19 cellular contexts compared by ENCODE assay signal in genomic region chr16:31114468-31114867, GRCh38. TPM values are rescaled to one million over a fixed set of nuclear protein-coding genes. Genes with fewer than 3 reads are reported as not detected.
A peak's percentile ranks its signal among the peaks of the same experiment; 100 is the strongest.
DNase-seq lines count a peak whose midpoint lies in the region; ATAC-seq, FAIRE-seq and TF ChIP-seq lines count a peak whose summit lies in the region.
"Had no signal": no experiment of that assay in that cellular context is flagged by ENCODE, and none has a peak within 500 bp of the region (broad histone marks: within the 10 kb centered on the region; RNA-seq: fewer than 3 reads in every experiment).

No MANE protein-coding gene starts in this region.

- H3K79me2 ChIP-seq in HepG2 (ENCODE audit: insufficient read depth, low read length) = peaks cover 18% of the 10 kb centered on the region

- POLR2A ChIA-PET in HepG2 (lab: Yijun Ruan, JAX) = interaction anchor here (1.0 to 3.3 kb wide), 7 partner anchors 11 to 129 kb away, joined by 3 to 21 read pairs (median 4); partner anchors contain the start of gene HSD3B7

- H3K4me1 ChIP-seq in HepG2 (ENCODE audit: insufficient read depth, low read length) (peaks cover 45% of the 10 kb centered on the region), small intestine (ENCODE audit: control insufficient read depth in 2 of 2, insufficient read depth in 1 of 2, low read depth in 1 of 2, low read length in 1 of 2) (peaks cover 0 to 2% of the 10 kb centered on the region in 2 donors)

- H3K27me3 ChIP-seq in HepG2 (ENCODE audit: control insufficient read depth in 1 of 2, insufficient read depth in 2 of 2, low read length in 2 of 2) (no peaks in the 10 kb centered on the region; a peak in 1 of 5 replicates), small intestine (ENCODE audit: control insufficient read depth in 2 of 2, insufficient read depth in 2 of 2, low read length in 2 of 2) (no peaks in the 10 kb centered on the region)

- no peak overlapping the region for H2AFZ ChIP-seq in HepG2 (ENCODE audit: low read length)

- H3K27ac Mint-ChIP-seq in activated T-cell treated with anti-CD3 and anti-CD28 coated beads, Interleukin-2, amount 50 U/mL, for 24 hours = peak overlapping the region; percentile 31

- H3K36me3 ChIP-seq in SK-N-MC (ENCODE audit: insufficient read depth, low read length) = peaks cover 33% of the 10 kb centered on the region
- peaks cover 21 to 35% of the 10 kb centered on the region in 2 experiments for H3K36me3 ChIP-seq in HepG2 (replicated peaks in 1 of 2; ENCODE audit: control insufficient read depth in 1 of 2, insufficient read depth in 2 of 2, low read length in 2 of 2)
- H3K36me3 ChIP-seq in small intestine (ENCODE audit: control insufficient read depth in 2 of 2, insufficient read depth in 2 of 2, low read length in 2 of 2) = peaks cover 0 to 5% of the 10 kb centered on the region in 2 donors

- no peak for ATAC-seq in activated T-cell treated with anti-CD3 and anti-CD28 coated beads, Interleukin-2, amount 50 U/mL, for 4 hours
- ATAC-seq in HepG2 (no peak), HG02885 (IDR thresholded peaks at IDR 0.05; ENCODE audit: poor library complexity, unreplicated experiment) (no peak), GM19351 (IDR thresholded peaks at IDR 0.05; ENCODE audit: unreplicated experiment) (no peak)
- ATAC-seq: effector memory CD8-positive, alpha-beta T cell; stimulated activated effector memory CD8-positive, alpha-beta T cell treated with anti-CD3 and anti-CD28 coated beads, Interleukin-12 subunit alpha, Interleukin-12 subunit beta, amount 100 ng/mL, for 72 hours had no signal

- peaks cover 37% of the 10 kb centered on the region for H3K4me1 Mint-ChIP-seq in activated T-cell treated with anti-CD3 and anti-CD28 coated beads, Interleukin-2, amount 50 U/mL, for 24 hours (ENCODE audit: low read depth)
- H3K4me1 Mint-ChIP-seq in activated T-cell treated with anti-CD3 and anti-CD28 coated beads, Interleukin-2, amount 50 U/mL, for 4 hours (ENCODE audit: low read depth) = peaks cover 18% of the 10 kb centered on the region

- 0 out of 2 replicates have a peak, but pooled peaks cover 3% of the 10 kb centered on the region for H4K20me1 ChIP-seq in HepG2 (ENCODE audit: insufficient read depth, low read length)

- H3K4me3 Mint-ChIP-seq in activated T-cell treated with anti-CD3 and anti-CD28 coated beads, Interleukin-2, amount 50 U/mL, for 24 hours = no peak overlapping the region
- H3K4me3 Mint-ChIP-seq in activated T-cell treated with anti-CD3 and anti-CD28 coated beads, Interleukin-2, amount 50 U/mL, for 4 hours = no peak overlapping the region
- H3K4me3 Mint-ChIP-seq: effector memory CD8-positive, alpha-beta T cell; stimulated activated effector memory CD8-positive, alpha-beta T cell treated with anti-CD3 and anti-CD28 coated beads, Interleukin-12 subunit alpha, Interleukin-12 subunit beta, amount 100 ng/mL, for 72 hours had no signal

- no peaks in the 10 kb centered on the region for H3K27me3 Mint-ChIP-seq in activated T-cell treated with anti-CD3 and anti-CD28 coated beads, Interleukin-2, amount 50 U/mL, for 24 hours
- H3K27me3 Mint-ChIP-seq in activated T-cell treated with anti-CD3 and anti-CD28 coated beads, Interleukin-2, amount 50 U/mL, for 4 hours (ENCODE audit: low read depth) = no peaks in the 10 kb centered on the region
- H3K27me3 Mint-ChIP-seq: effector memory CD8-positive, alpha-beta T cell had no signal

- peaks cover 57% of the 10 kb centered on the region for H3K36me3 Mint-ChIP-seq in activated T-cell treated with anti-CD3 and anti-CD28 coated beads, Interleukin-2, amount 50 U/mL, for 24 hours (ENCODE audit: low read depth)
- H3K36me3 Mint-ChIP-seq in activated T-cell treated with anti-CD3 and anti-CD28 coated beads, Interleukin-2, amount 50 U/mL, for 4 hours (ENCODE audit: insufficient read depth) = peaks cover 15% of the 10 kb centered on the region

- peak overlapping the region; percentile 42; the same call in 1 of the 2 replicates for H3K27ac ChIP-seq in SK-N-MC
- peak overlapping the region; percentile 10 for H3K27ac ChIP-seq in HepG2 (ENCODE audit: extremely low read length, insufficient read depth, low read length)
- peak overlapping the region; percentile 15 to 34 for H3K27ac ChIP-seq in small intestine (ENCODE audit: low read depth in 1 of 2, low read length in 1 of 2)

- no peak overlapping the region for H3K4me3 ChIP-seq in SK-N-MC
- H3K4me3 ChIP-seq in HepG2 (replicated peaks in 1 of 3; ENCODE audit: insufficient read depth in 1 of 3, low read depth in 2 of 3, low read length in 3 of 3) = no peak overlapping the region
- H3K4me3 ChIP-seq in small intestine (ENCODE audit: low read depth in 1 of 2, low read length in 2 of 2) = no peak overlapping the region

- in situ Hi-C loops in HepG2 (cut with HindIII; ENCODE audit: extremely low pct_ligation_motif_present, low pct_unique_long_range_greater_than_20kb) = no loop called here

- intact Hi-C loops in HepG2 (cut with micrococcal nuclease; ENCODE audit: unreplicated experiment) = no loop called here

- H3K9me3 ChIP-seq in SK-N-MC (ENCODE audit: low read depth, low read length) (no peaks in the 10 kb centered on the region), HepG2 (ENCODE audit: low read length) (no peaks in the 10 kb centered on the region), small intestine (ENCODE audit: control insufficient read depth, low read depth) (no peaks in the 10 kb centered on the region)
- H3K9me3 ChIP-seq: Caco-2 had no signal

- H3K4me2 ChIP-seq in HepG2 (ENCODE audit: low read depth, low read length) = no peak overlapping the region; the same call in 1 of the 2 replicates

- CTCF ChIA-PET in HepG2 (lab: Yijun Ruan, JAX; ENCODE audit: low intra/inter-chr PET ratio, low total read pairs) = no interaction called here

- TF ChIP-seq EP300 in HepG2 (IDR thresholded peaks at IDR 0.05; ENCODE audit: low read depth in 2 of 2, low read length in 2 of 2) (no peak), HepG2 (CRISPR knock-in tag; IDR thresholded peaks at IDR 0.05; ENCODE audit: borderline replicate concordance) (no peak)

- TF ChIP-seq POLR2A in HepG2 (IDR thresholded peaks at IDR 0.05; ENCODE audit: insufficient read depth in 1 of 2, low read depth in 2 of 2, low read length in 2 of 2) = no peak

- no peak for TF ChIP-seq CTCF in HepG2 (CRISPR knock-in tag; IDR thresholded peaks at IDR 0.05)

- FAIRE-seq in HepG2 (lab: Jason Lieb, UNC) = no peak
- FAIRE-seq in small intestine (lab: Jason Lieb, UNC) = no peak
- FAIRE-seq: G401.6 had no signal

- no TSS peak for BruUV-seq in HepG2 (replicated peaks; lab: Mats Ljungman, UMichigan)

- TF ChIP-seq RAD21 in HepG2 (CRISPR knock-in tag; IDR thresholded peaks at IDR 0.05) = no peak

- H3K9ac ChIP-seq in SK-N-MC (ENCODE audit: insufficient read length) (no peak overlapping the region), HepG2 (ENCODE audit: insufficient read depth, low read depth, low read length) (no peak overlapping the region)

- WGBS in HepG2 (ENCODE audit: low lambda C conversion rate) = 88% methylated on average over 8 of the region's 8 CpGs
- 83 to 86% (median 83%) methylated on average over 8 of the region's 8 CpGs for WGBS in small intestine, 3 donors

- DNase-seq in activated T-cell treated with anti-CD3 and anti-CD28 coated beads, Interleukin-2, amount 50 U/mL, for 24 hours = no peak
- DNase-seq in activated T-cell treated with anti-CD3 and anti-CD28 coated beads, Interleukin-2, amount 50 U/mL, for 4 hours = no peak
- DNase-seq in SK-N-MC (ENCODE audit: low read depth, low spot score) (no peak), HepG2 (ENCODE audit: low spot score) (no peak), small intestine (no peak), NCI-H446 treated with DMSO at 0.1 percent for 48 hours (lab: John Stamatoyannopoulos, UW) (no peak)
- DNase-seq: activated naive CD4-positive, alpha-beta T cell; effector memory CD8-positive, alpha-beta T cell; foreskin melanocyte; H9; immature natural killer cell; NCI-H1930; NCI-H524 treated with DMSO at 0.1 percent for 48 hours had no signal

- H3K9me3 Mint-ChIP-seq in activated T-cell treated with anti-CD3 and anti-CD28 coated beads, Interleukin-2, amount 50 U/mL, for 24 hours = no peaks in the 10 kb centered on the region
- no peaks in the 10 kb centered on the region for H3K9me3 Mint-ChIP-seq in activated T-cell treated with anti-CD3 and anti-CD28 coated beads, Interleukin-2, amount 50 U/mL, for 4 hours
- H3K9me3 Mint-ChIP-seq: effector memory CD8-positive, alpha-beta T cell; H9; immature natural killer cell; stimulated activated effector memory CD8-positive, alpha-beta T cell treated with anti-CD3 and anti-CD28 coated beads, Interleukin-12 subunit alpha, Interleukin-12 subunit beta, amount 100 ng/mL, for 72 hours had no signal

RNA-seq across cellular contexts. Expression of gene KAT8, which starts 3.0 kb away (rescaled TPM):
- total RNA-seq in activated T-cell treated with anti-CD3 and anti-CD28 coated beads, Interleukin-2, amount 50 U/mL, for 4 hours = 10 to 100 TPM; 59.8 to 63.9 (median 61.9) TPM
- total RNA-seq in HepG2 (2016; rRNA removed; fragmentation: Illumina TruSeq; extraction: Trizol) = 69.5 and 79.0 TPM in 2 replicates
- 35.7 and 36.8 TPM in 2 replicates for total RNA-seq in HepG2 (2016; cell fraction: cytosol; rRNA removed; fragmentation: Illumina TruSeq; extraction: Trizol; ENCODE audit: low read depth)
- total RNA-seq in HepG2 (2016; cell fraction: insoluble cytoplasmic fraction; rRNA removed; fragmentation: Illumina TruSeq; extraction: Trizol) = 66.0 and 82.2 TPM in 2 replicates
- total RNA-seq in HepG2 (2016; cell fraction: membrane; rRNA removed; fragmentation: Illumina TruSeq; extraction: Trizol) = 28.5 and 33.0 TPM in 2 replicates
- total RNA-seq in HepG2 (2016; cell fraction: nucleus; rRNA removed; fragmentation: Illumina TruSeq; extraction: Trizol) = 42.9 and 51.1 TPM in 2 replicates
- 84.2 and 85.3 TPM in 2 replicates for polyA plus RNA-seq in HepG2 (2011; rRNA removed)
- 59.8 and 72.8 TPM in 2 replicates for polyA plus RNA-seq in HepG2 (2011; cell fraction: cytosol; rRNA removed)
- 112 and 113 TPM in 2 replicates for polyA plus RNA-seq in HepG2 (2011; cell fraction: nucleus; rRNA removed)
- polyA plus RNA-seq in HepG2 (2012) = 49.1 and 52.0 TPM in 2 replicates
- 5.9 and 6.1 TPM in 2 replicates for polyA plus RNA-seq in HepG2 (2016; cell fraction: cytosol; fragmentation: Illumina TruSeq; extraction: Trizol; ENCODE audit: low read depth)
- polyA plus RNA-seq in HepG2 (2016; cell fraction: insoluble cytoplasmic fraction; fragmentation: Illumina TruSeq; extraction: Trizol; ENCODE audit: low read depth) = 58.7 and 63.1 TPM in 2 replicates
- polyA plus RNA-seq in HepG2 (2016; cell fraction: membrane; fragmentation: Illumina TruSeq; extraction: Trizol; ENCODE audit: low read depth) = 13.2 and 14.8 TPM in 2 replicates
- polyA plus RNA-seq in HepG2 (2016; cell fraction: nucleus; fragmentation: Illumina TruSeq; extraction: Trizol; ENCODE audit: insufficient read depth, low read depth) = 86.8 and 87.6 TPM in 2 replicates
- polyA minus RNA-seq in HepG2 (2011; rRNA and poly(A)+ RNA removed; ENCODE audit: low replicate concordance) = 37.8 and 50.2 TPM in 2 replicates
- 25.3 and 26.2 TPM in 2 replicates for polyA minus RNA-seq in HepG2 (2011; cell fraction: cytosol; rRNA and poly(A)+ RNA removed)
- 37.3 and 44.0 TPM in 2 replicates for polyA minus RNA-seq in HepG2 (2011; cell fraction: nucleus; rRNA and poly(A)+ RNA removed)
- 10 to 100 TPM; 43.7 to 44.3 (median 43.8) TPM for polyA plus RNA-seq in small intestine

RNA-seq across cellular contexts. Expression of gene BCKDK, which starts 6.3 kb away (rescaled TPM):
- 10 to 100 TPM; 41.9 to 46.5 (median 43.2) TPM for total RNA-seq in activated T-cell treated with anti-CD3 and anti-CD28 coated beads, Interleukin-2, amount 50 U/mL, for 4 hours
- total RNA-seq in HepG2 (2016; rRNA removed; fragmentation: Illumina TruSeq; extraction: Trizol) = 24.9 and 25.2 TPM in 2 replicates
- total RNA-seq in HepG2 (2016; cell fraction: cytosol; rRNA removed; fragmentation: Illumina TruSeq; extraction: Trizol; ENCODE audit: low read depth) = 25.2 and 38.0 TPM in 2 replicates
- 21.6 and 21.9 TPM in 2 replicates for total RNA-seq in HepG2 (2016; cell fraction: insoluble cytoplasmic fraction; rRNA removed; fragmentation: Illumina TruSeq; extraction: Trizol)
- total RNA-seq in HepG2 (2016; cell fraction: membrane; rRNA removed; fragmentation: Illumina TruSeq; extraction: Trizol) = 42.8 and 61.6 TPM in 2 replicates
- total RNA-seq in HepG2 (2016; cell fraction: nucleus; rRNA removed; fragmentation: Illumina TruSeq; extraction: Trizol) = 12.9 and 14.9 TPM in 2 replicates
- polyA plus RNA-seq in HepG2 (2011; rRNA removed) (42.6 and 54.2 TPM in 2 replicates), small intestine (10 to 100 TPM; 23.8 to 27.7 (median 27.5) TPM)
- 29.2 and 38.9 TPM in 2 replicates for polyA plus RNA-seq in HepG2 (2011; cell fraction: cytosol; rRNA removed)
- 119 and 127 TPM in 2 replicates for polyA plus RNA-seq in HepG2 (2011; cell fraction: nucleus; rRNA removed)
- 36.4 and 39.6 TPM in 2 replicates for polyA plus RNA-seq in HepG2 (2012)
- 61.2 and 88.9 TPM in 2 replicates for polyA plus RNA-seq in HepG2 (2016; cell fraction: cytosol; fragmentation: Illumina TruSeq; extraction: Trizol; ENCODE audit: low read depth)
- polyA plus RNA-seq in HepG2 (2016; cell fraction: insoluble cytoplasmic fraction; fragmentation: Illumina TruSeq; extraction: Trizol; ENCODE audit: low read depth) = 38.3 and 44.6 TPM in 2 replicates
- polyA plus RNA-seq in HepG2 (2016; cell fraction: membrane; fragmentation: Illumina TruSeq; extraction: Trizol; ENCODE audit: low read depth) = 82.3 and 100 TPM in 2 replicates
- polyA plus RNA-seq in HepG2 (2016; cell fraction: nucleus; fragmentation: Illumina TruSeq; extraction: Trizol; ENCODE audit: insufficient read depth, low read depth) = 34.1 and 38.8 TPM in 2 replicates
- 34.7 and 50.5 TPM in 2 replicates for polyA minus RNA-seq in HepG2 (2011; rRNA and poly(A)+ RNA removed; ENCODE audit: low replicate concordance)
- 23.9 and 34.2 TPM in 2 replicates for polyA minus RNA-seq in HepG2 (2011; cell fraction: cytosol; rRNA and poly(A)+ RNA removed)
- polyA minus RNA-seq in HepG2 (2011; cell fraction: nucleus; rRNA and poly(A)+ RNA removed) = 25.6 and 37.4 TPM in 2 replicates

RNA-seq across cellular contexts. Expression of gene VKORC1, which starts 19.9 kb away (rescaled TPM):
- total RNA-seq in activated T-cell treated with anti-CD3 and anti-CD28 coated beads, Interleukin-2, amount 50 U/mL, for 4 hours = 10 to 100 TPM; 62.8 to 63.8 (median 63.5) TPM
- total RNA-seq in HepG2 (2016; rRNA removed; fragmentation: Illumina TruSeq; extraction: Trizol) = 92.1 and 141 TPM in 2 replicates
- 108 and 123 TPM in 2 replicates for total RNA-seq in HepG2 (2016; cell fraction: cytosol; rRNA removed; fragmentation: Illumina TruSeq; extraction: Trizol; ENCODE audit: low read depth)
- total RNA-seq in HepG2 (2016; cell fraction: insoluble cytoplasmic fraction; rRNA removed; fragmentation: Illumina TruSeq; extraction: Trizol) = 100 and 140 TPM in 2 replicates
- 83.8 and 103 TPM in 2 replicates for total RNA-seq in HepG2 (2016; cell fraction: membrane; rRNA removed; fragmentation: Illumina TruSeq; extraction: Trizol)
- 94.6 and 113 TPM in 2 replicates for total RNA-seq in HepG2 (2016; cell fraction: nucleus; rRNA removed; fragmentation: Illumina TruSeq; extraction: Trizol)
- polyA plus RNA-seq in HepG2 (2011; rRNA removed) (613 and 615 TPM in 2 replicates), small intestine (10 to 100 TPM; 77.8 to 87.8 (median 83.4) TPM)
- polyA plus RNA-seq in HepG2 (2011; cell fraction: cytosol; rRNA removed) = 980 and 1,226 TPM in 2 replicates
- polyA plus RNA-seq in HepG2 (2011; cell fraction: nucleus; rRNA removed) = 399 and 426 TPM in 2 replicates
- 226 and 325 TPM in 2 replicates for polyA plus RNA-seq in HepG2 (2012)
- 88.3 and 112 TPM in 2 replicates for polyA plus RNA-seq in HepG2 (2016; cell fraction: cytosol; fragmentation: Illumina TruSeq; extraction: Trizol; ENCODE audit: low read depth)
- 134 and 149 TPM in 2 replicates for polyA plus RNA-seq in HepG2 (2016; cell fraction: insoluble cytoplasmic fraction; fragmentation: Illumina TruSeq; extraction: Trizol; ENCODE audit: low read depth)
- 106 and 112 TPM in 2 replicates for polyA plus RNA-seq in HepG2 (2016; cell fraction: membrane; fragmentation: Illumina TruSeq; extraction: Trizol; ENCODE audit: low read depth)
- 220 and 229 TPM in 2 replicates for polyA plus RNA-seq in HepG2 (2016; cell fraction: nucleus; fragmentation: Illumina TruSeq; extraction: Trizol; ENCODE audit: insufficient read depth, low read depth)
- polyA minus RNA-seq in HepG2 (2011; rRNA and poly(A)+ RNA removed; ENCODE audit: low replicate concordance) = 450 and 1,230 TPM in 2 replicates
- 139 and 156 TPM in 2 replicates for polyA minus RNA-seq in HepG2 (2011; cell fraction: cytosol; rRNA and poly(A)+ RNA removed)
- polyA minus RNA-seq in HepG2 (2011; cell fraction: nucleus; rRNA and poly(A)+ RNA removed) = 91.0 and 99.1 TPM in 2 replicates

RNA-seq across cellular contexts. Expression of gene PRSS8, which starts 21.1 kb away (rescaled TPM):
- total RNA-seq in activated T-cell treated with anti-CD3 and anti-CD28 coated beads, Interleukin-2, amount 50 U/mL, for 4 hours = under 1 TPM; 0.11 to 0.58 (median 0.38) TPM
- 1.2 and 2.6 TPM in 2 replicates for total RNA-seq in HepG2 (2016; rRNA removed; fragmentation: Illumina TruSeq; extraction: Trizol)
- 0.18 and 0.20 TPM in 2 replicates for total RNA-seq in HepG2 (2016; cell fraction: cytosol; rRNA removed; fragmentation: Illumina TruSeq; extraction: Trizol; ENCODE audit: low read depth)
- 1.4 and 2.9 TPM in 2 replicates for total RNA-seq in HepG2 (2016; cell fraction: insoluble cytoplasmic fraction; rRNA removed; fragmentation: Illumina TruSeq; extraction: Trizol)
- 0.65 and 0.99 TPM in 2 replicates for total RNA-seq in HepG2 (2016; cell fraction: membrane; rRNA removed; fragmentation: Illumina TruSeq; extraction: Trizol)
- total RNA-seq in HepG2 (2016; cell fraction: nucleus; rRNA removed; fragmentation: Illumina TruSeq; extraction: Trizol) = 3.0 and 3.8 TPM in 2 replicates
- polyA plus RNA-seq in HepG2 (2011; rRNA removed) = 7.2 and 20.0 TPM in 2 replicates
- polyA plus RNA-seq in HepG2 (2011; cell fraction: cytosol; rRNA removed) = 11.2 and 11.7 TPM in 2 replicates
- 8.1 and 15.7 TPM in 2 replicates for polyA plus RNA-seq in HepG2 (2011; cell fraction: nucleus; rRNA removed)
- 12.5 and 34.4 TPM in 2 replicates for polyA plus RNA-seq in HepG2 (2012)
- 0.41 and 0.50 TPM in 2 replicates for polyA plus RNA-seq in HepG2 (2016; cell fraction: cytosol; fragmentation: Illumina TruSeq; extraction: Trizol; ENCODE audit: low read depth)
- polyA plus RNA-seq in HepG2 (2016; cell fraction: insoluble cytoplasmic fraction; fragmentation: Illumina TruSeq; extraction: Trizol; ENCODE audit: low read depth) = 1.6 and 1.8 TPM in 2 replicates
- 0.51 and 0.63 TPM in 2 replicates for polyA plus RNA-seq in HepG2 (2016; cell fraction: membrane; fragmentation: Illumina TruSeq; extraction: Trizol; ENCODE audit: low read depth)
- 6.6 and 8.0 TPM in 2 replicates for polyA plus RNA-seq in HepG2 (2016; cell fraction: nucleus; fragmentation: Illumina TruSeq; extraction: Trizol; ENCODE audit: insufficient read depth, low read depth)
- 0.58 and 12.5 TPM in 2 replicates for polyA minus RNA-seq in HepG2 (2011; rRNA and poly(A)+ RNA removed; ENCODE audit: low replicate concordance)
- 5.5 and 9.5 TPM in 2 replicates for polyA minus RNA-seq in HepG2 (2011; cell fraction: cytosol; rRNA and poly(A)+ RNA removed)
- 0.77 and 2.7 TPM in 2 replicates for polyA minus RNA-seq in HepG2 (2011; cell fraction: nucleus; rRNA and poly(A)+ RNA removed)
- 100 to 1,000 TPM; 220 to 358 (median 225) TPM for polyA plus RNA-seq in small intestine
- total RNA-seq: M059J had no signal
- polyA plus RNA-seq: immature natural killer cell had no signal

RNA-seq across cellular contexts. Expression of gene PRSS53, which starts 25.7 kb away (rescaled TPM):
- total RNA-seq in activated T-cell treated with anti-CD3 and anti-CD28 coated beads, Interleukin-2, amount 50 U/mL, for 4 hours = 1 to 10 TPM; 4.6 to 5.6 (median 4.9) TPM
- 0.65 and 2.2 TPM in 2 replicates for total RNA-seq in HepG2 (2016; rRNA removed; fragmentation: Illumina TruSeq; extraction: Trizol)
- total RNA-seq in HepG2 (2016; cell fraction: cytosol; rRNA removed; fragmentation: Illumina TruSeq; extraction: Trizol; ENCODE audit: low read depth) = 0.61 and 0.62 TPM in 2 replicates
- total RNA-seq in HepG2 (2016; cell fraction: insoluble cytoplasmic fraction; rRNA removed; fragmentation: Illumina TruSeq; extraction: Trizol) = 0.46 and 2.8 TPM in 2 replicates
- total RNA-seq in HepG2 (2016; cell fraction: membrane; rRNA removed; fragmentation: Illumina TruSeq; extraction: Trizol) = 0.49 and 0.52 TPM in 2 replicates
- total RNA-seq in HepG2 (2016; cell fraction: nucleus; rRNA removed; fragmentation: Illumina TruSeq; extraction: Trizol) = 3.2 and 4.5 TPM in 2 replicates
- polyA plus RNA-seq in HepG2 (2011; rRNA removed) (6.9 and 7.4 TPM in 2 replicates), small intestine (1 to 10 TPM; 1.6 to 4.7 (median 1.9) TPM)
- polyA plus RNA-seq in HepG2 (2011; cell fraction: cytosol; rRNA removed) = 1.0 and 1.6 TPM in 2 replicates
- 103 and 136 TPM in 2 replicates for polyA plus RNA-seq in HepG2 (2011; cell fraction: nucleus; rRNA removed)
- 3.6 and 7.5 TPM in 2 replicates for polyA plus RNA-seq in HepG2 (2012)
- 0.19 and 0.26 TPM in 2 replicates for polyA plus RNA-seq in HepG2 (2016; cell fraction: cytosol; fragmentation: Illumina TruSeq; extraction: Trizol; ENCODE audit: low read depth)
- 0.60 TPM in 1 of 2 replicates, not detected in the other for polyA plus RNA-seq in HepG2 (2016; cell fraction: insoluble cytoplasmic fraction; fragmentation: Illumina TruSeq; extraction: Trizol; ENCODE audit: low read depth)
- 0.09 and 0.53 TPM in 2 replicates for polyA plus RNA-seq in HepG2 (2016; cell fraction: membrane; fragmentation: Illumina TruSeq; extraction: Trizol; ENCODE audit: low read depth)
- 6.4 and 11.2 TPM in 2 replicates for polyA plus RNA-seq in HepG2 (2016; cell fraction: nucleus; fragmentation: Illumina TruSeq; extraction: Trizol; ENCODE audit: insufficient read depth, low read depth)
- 2.8 and 9.1 TPM in 2 replicates for polyA minus RNA-seq in HepG2 (2011; rRNA and poly(A)+ RNA removed; ENCODE audit: low replicate concordance)
- 0.49 and 0.70 TPM in 2 replicates for polyA minus RNA-seq in HepG2 (2011; cell fraction: cytosol; rRNA and poly(A)+ RNA removed)
- 21.0 and 21.8 TPM in 2 replicates for polyA minus RNA-seq in HepG2 (2011; cell fraction: nucleus; rRNA and poly(A)+ RNA removed)
